Comparison of ENCODE assay signal across 15 cellular contexts in the genomic region with DNA sequence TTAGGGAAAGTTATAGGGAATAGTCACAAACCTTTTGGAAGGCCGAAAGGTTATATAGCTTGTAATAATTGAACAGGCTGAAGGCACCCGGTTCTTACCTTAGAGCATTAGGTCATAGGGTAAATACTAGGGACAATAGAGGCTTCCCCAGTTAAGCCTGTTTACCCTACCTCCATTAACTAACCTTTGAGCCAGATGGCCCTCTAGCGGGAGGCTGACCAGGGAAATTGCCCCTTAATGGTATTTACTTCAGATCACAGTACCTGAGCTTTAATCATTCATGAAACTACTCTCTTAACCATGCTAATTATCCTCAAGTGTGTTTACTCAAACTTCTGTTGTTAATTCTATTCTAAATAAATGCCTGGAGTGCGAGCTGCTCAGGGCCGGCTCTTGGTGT.
"Had no signal": no experiment of that assay in that cellular context is flagged by ENCODE, and none has a peak within 500 bp of the region (broad histone marks: within the 10 kb centered on the region; RNA-seq: fewer than 3 reads in every experiment).

No MANE protein-coding gene starts in this region.

- DNase-seq: activated CD4-positive, alpha-beta T cell treated with anti-CD3 and anti-CD28 coated beads for 4 hours; activated naive CD4-positive, alpha-beta T cell treated with anti-CD3 and anti-CD28 coated beads, Interleukin-2, amount 50 U/mL, for 16 hours; adrenal gland; caudate nucleus; colonic mucosa; foreskin keratinocyte; head of caudate nucleus; mammary epithelial cell; naive thymus-derived CD4-positive, alpha-beta T cell; posterior cingulate gyrus; right cardiac atrium; thyroid gland; uterus had no signal

- H3K36me3 ChIP-seq: colonic mucosa, uterus had no signal

- H3K4me3 ChIP-seq: adrenal gland, colonic mucosa, smooth muscle cell, thyroid gland, uterus had no signal

- H3K27ac ChIP-seq: adrenal gland, colonic mucosa, foreskin keratinocyte, neutrophil, thyroid gland, uterus had no signal

- H3K4me1 ChIP-seq: adrenal gland, colonic mucosa, uterus had no signal

- H3K4me2 ChIP-seq: smooth muscle cell had no signal

- H3K9me3 ChIP-seq: adrenal gland, colonic mucosa, thyroid gland, uterus had no signal

- H3K27me3 ChIP-seq: adrenal gland, colonic mucosa, foreskin keratinocyte, neutrophil, thyroid gland, uterus had no signal
